In the genomic region with DNA sequence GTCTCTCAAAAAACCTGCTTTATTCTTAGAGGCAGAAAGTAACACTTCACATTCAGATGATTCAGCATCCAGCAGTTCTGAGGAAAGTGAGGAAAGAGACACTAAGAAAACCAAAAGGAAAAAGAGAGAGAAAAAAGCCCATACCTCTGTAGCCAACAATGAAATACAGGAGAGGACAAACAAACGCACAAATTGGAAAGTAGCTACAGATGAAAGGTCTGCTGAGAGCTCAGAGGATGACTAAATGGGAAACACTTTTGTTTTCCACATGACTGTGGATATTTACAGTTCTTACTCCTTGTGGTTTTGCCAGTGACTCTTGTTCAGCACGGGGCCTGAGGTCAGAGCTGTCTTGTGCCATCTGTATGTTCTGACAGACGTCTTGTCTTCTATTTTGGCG, we compare ENCODE assay signal across 12 cellular contexts. TPM values are rescaled to one million over a fixed set of nuclear protein-coding genes. Genes with fewer than 3 reads are reported as not detected.
DNase-seq lines count a peak whose midpoint lies in the region; ATAC-seq and TF ChIP-seq lines count a peak whose summit lies in the region.
"Had no signal": no experiment of that assay in that cellular context is flagged by ENCODE, and none has a peak within 500 bp of the region (broad histone marks: within the 10 kb centered on the region; RNA-seq: fewer than 3 reads in every experiment).

No MANE protein-coding gene starts in this region.

- H3K27ac Mint-ChIP-seq in stimulated activated naive CD8-positive, alpha-beta T cell treated with anti-CD3 and anti-CD28 coated beads, Interleukin-15, amount 100 ng/mL, for 72 hours, result peak overlapping the region in 1 of 2 donors; percentile 49

- DNase-seq in left ventricle myocardium inferior (no peak), right cardiac atrium (no peak), SK-N-MC (ENCODE audit: low read depth, low spot score) (no peak), epithelial cell of prostate (ENCODE audit: low read depth, low spot score) (peak; percentile 12), NCI-H1436 (lab: John Stamatoyannopoulos, UW) (no peak), NCI-H748 treated with DMSO at 0.1 percent for 48 hours (lab: John Stamatoyannopoulos, UW) (no peak)
- peak in 1 of 2 donors; percentile 20 for DNase-seq in stimulated activated naive CD8-positive, alpha-beta T cell treated with anti-CD3 and anti-CD28 coated beads, Interleukin-15, amount 100 ng/mL, for 72 hours
- DNase-seq: CD4-positive, alpha-beta memory T cell; naive thymus-derived CD4-positive, alpha-beta T cell; RPMI8226 had no signal

- H3K27me3 ChIP-seq in left ventricle myocardium inferior (ENCODE audit: low read depth) (no peaks in the 10 kb centered on the region), right cardiac atrium (ENCODE audit: control insufficient read depth, insufficient read depth) (no peaks in the 10 kb centered on the region)
- H3K27me3 ChIP-seq: gastroesophageal sphincter had no signal

- H3K36me3 ChIP-seq in left ventricle myocardium inferior (peaks cover 74% of the 10 kb centered on the region), SK-N-MC (ENCODE audit: insufficient read depth, low read length) (peaks cover 71% of the 10 kb centered on the region)

- peaks cover 47% of the 10 kb centered on the region for H3K4me1 Mint-ChIP-seq in stimulated activated naive CD8-positive, alpha-beta T cell treated with anti-CD3 and anti-CD28 coated beads, Interleukin-15, amount 100 ng/mL, for 72 hours

- no peak overlapping the region for H3K9ac ChIP-seq in SK-N-MC (ENCODE audit: insufficient read length)

- intact Hi-C loops in left ventricle myocardium inferior (cut with micrococcal nuclease) (no loop called here), right cardiac atrium (cut with DNase I) (no loop called here)

- H3K9me3 ChIP-seq in left ventricle myocardium inferior (replicated peaks), result no peaks in the 10 kb centered on the region
- no peaks in the 10 kb centered on the region for H3K9me3 ChIP-seq in right cardiac atrium (ENCODE audit: control insufficient read depth, low read length)
- no peaks in the 10 kb centered on the region for H3K9me3 ChIP-seq in SK-N-MC (ENCODE audit: low read depth, low read length)
- H3K9me3 ChIP-seq: gastroesophageal sphincter had no signal

- H3K4me3 Mint-ChIP-seq in stimulated activated naive CD8-positive, alpha-beta T cell treated with anti-CD3 and anti-CD28 coated beads, Interleukin-15, amount 100 ng/mL, for 72 hours, result peak overlapping the region in 1 of 2 donors; percentile 17
- H3K4me3 Mint-ChIP-seq: CD4-positive, alpha-beta memory T cell had no signal

- no peaks in the 10 kb centered on the region for H3K27me3 Mint-ChIP-seq in stimulated activated naive CD8-positive, alpha-beta T cell treated with anti-CD3 and anti-CD28 coated beads, Interleukin-15, amount 100 ng/mL, for 72 hours
- H3K27me3 Mint-ChIP-seq: CD4-positive, alpha-beta memory T cell had no signal

- H3K9me3 Mint-ChIP-seq in stimulated activated naive CD8-positive, alpha-beta T cell treated with anti-CD3 and anti-CD28 coated beads, Interleukin-15, amount 100 ng/mL, for 72 hours, result no peaks in the 10 kb centered on the region

- 72% methylated on average over 4 of the region's 4 CpGs for WGBS in right cardiac atrium

- peak overlapping the region; percentile 71 for H3K27ac ChIP-seq in left ventricle myocardium inferior (replicated peaks)
- H3K27ac ChIP-seq in right cardiac atrium (ENCODE audit: low read length), result no peak overlapping the region
- H3K27ac ChIP-seq in SK-N-MC, result 0 out of 2 replicates have a peak overlapping the region, but pooled peaks have one; percentile 8
- peak overlapping the region; percentile 23 for H3K27ac ChIP-seq in epithelial cell of prostate
- H3K27ac ChIP-seq: gastroesophageal sphincter had no signal

- TF ChIP-seq CTCF in left ventricle myocardium inferior (IDR thresholded peaks at IDR 0.05; ENCODE audit: borderline replicate concordance), result no peak

- ATAC-seq in right cardiac atrium (no peak), GM21367 (IDR thresholded peaks at IDR 0.05; ENCODE audit: unreplicated experiment) (no peak)
- peak; percentile 52 for ATAC-seq in stimulated activated naive CD8-positive, alpha-beta T cell treated with anti-CD3 and anti-CD28 coated beads, Interleukin-15, amount 100 ng/mL, for 72 hours
- ATAC-seq: gastroesophageal sphincter; naive thymus-derived CD4-positive, alpha-beta T cell had no signal

- H3K4me1 ChIP-seq in left ventricle myocardium inferior, result peaks cover 59% of the 10 kb centered on the region
- H3K4me1 ChIP-seq in right cardiac atrium (ENCODE audit: control insufficient read depth, insufficient read depth, low read length), result no peaks in the 10 kb centered on the region

- H3K4me3 ChIP-seq in left ventricle myocardium inferior, result no peak overlapping the region
- no peak overlapping the region for H3K4me3 ChIP-seq in right cardiac atrium (ENCODE audit: low read length)
- H3K4me3 ChIP-seq in SK-N-MC, result no peak overlapping the region
- H3K4me3 ChIP-seq: gastroesophageal sphincter had no signal

RNA-seq across cellular contexts. Expression of a gene that starts 3.8 kb away (rescaled TPM):
- total RNA-seq in left ventricle myocardium inferior (189 TPM), right cardiac atrium (100 to 1,000 TPM in 1 of 4 donors, 10 to 100 TPM in 3; 88.8 to 108 (median 90.9) TPM)
- 167 TPM for polyA plus RNA-seq in right cardiac atrium

RNA-seq across cellular contexts. Expression of a gene that starts 3.9 kb away (rescaled TPM):
- total RNA-seq in left ventricle myocardium inferior (290 TPM), right cardiac atrium (100 to 1,000 TPM; 137 to 205 (median 167) TPM)
- 258 TPM for polyA plus RNA-seq in right cardiac atrium

RNA-seq across cellular contexts. Expression of a gene that starts 8.6 kb away (rescaled TPM):
- total RNA-seq in left ventricle myocardium inferior, result 7.6 TPM
- 1 to 10 TPM; 8.0 to 9.8 (median 8.3) TPM for total RNA-seq in right cardiac atrium
- polyA plus RNA-seq in right cardiac atrium, result 5.0 TPM

RNA-seq across cellular contexts. Expression of a gene that starts 8.9 kb away (rescaled TPM):
- total RNA-seq in left ventricle myocardium inferior (2.2 TPM), right cardiac atrium (1 to 10 TPM; 1.2 to 1.8 (median 1.6) TPM)
- polyA plus RNA-seq in right cardiac atrium, result 1.8 TPM
- total RNA-seq: CD4-positive, alpha-beta memory T cell had no signal
- polyA plus RNA-seq: CD4-positive, alpha-beta memory T cell; naive thymus-derived CD4-positive, alpha-beta T cell had no signal

RNA-seq across cellular contexts. Expression of a gene that starts 57.5 kb away (rescaled TPM):
- total RNA-seq in left ventricle myocardium inferior (176 TPM), right cardiac atrium (100 to 1,000 TPM in 2 of 4 donors, 10 to 100 TPM in 2; 91.4 to 117 (median 102) TPM)
- polyA plus RNA-seq in right cardiac atrium, result 53.7 TPM
